In the genomic region with DNA sequence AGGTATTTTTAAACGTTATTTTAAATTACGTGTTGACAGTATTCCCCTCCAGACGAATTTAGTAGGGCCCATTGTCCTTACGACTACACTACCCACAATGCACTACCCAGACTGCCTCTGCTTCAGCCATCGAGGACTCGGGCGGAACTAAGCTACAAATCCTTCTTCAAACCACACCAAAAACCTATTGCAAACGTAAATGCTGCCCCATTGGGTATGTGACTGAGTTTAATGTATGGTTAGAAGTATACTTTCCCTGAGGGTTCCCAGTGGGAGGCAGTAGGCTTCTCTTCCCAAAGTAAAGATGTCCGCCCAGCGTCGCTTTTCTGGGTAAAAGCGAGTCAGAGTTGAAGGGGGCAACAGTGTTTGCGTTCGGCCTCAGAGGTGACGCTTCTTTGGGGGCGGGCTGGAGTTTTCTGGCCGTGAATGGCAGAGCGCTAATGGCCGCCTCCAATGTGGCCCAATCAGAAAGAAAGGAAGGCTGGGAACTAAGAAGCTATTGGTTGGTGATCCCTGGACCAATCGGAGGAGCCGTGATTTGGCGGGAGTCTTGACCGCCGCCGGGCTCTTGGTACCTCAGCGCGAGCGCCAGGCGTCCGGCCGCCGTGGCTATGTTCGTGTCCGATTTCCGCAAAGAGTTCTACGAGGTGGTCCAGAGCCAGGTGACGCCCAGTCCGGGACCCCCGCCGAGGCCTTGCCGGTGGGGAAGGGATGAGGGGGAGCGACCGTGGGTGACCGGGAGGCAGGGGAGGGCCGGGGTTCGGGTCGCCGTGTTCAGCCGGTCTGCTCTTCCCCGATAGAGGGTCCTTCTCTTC, we compare ENCODE assay signal across 1 cellular context.
A peak's percentile ranks its signal among the peaks of the same experiment; 100 is the strongest.
TF ChIP-seq lines count a peak whose summit lies in the region.

A gene with protein sequence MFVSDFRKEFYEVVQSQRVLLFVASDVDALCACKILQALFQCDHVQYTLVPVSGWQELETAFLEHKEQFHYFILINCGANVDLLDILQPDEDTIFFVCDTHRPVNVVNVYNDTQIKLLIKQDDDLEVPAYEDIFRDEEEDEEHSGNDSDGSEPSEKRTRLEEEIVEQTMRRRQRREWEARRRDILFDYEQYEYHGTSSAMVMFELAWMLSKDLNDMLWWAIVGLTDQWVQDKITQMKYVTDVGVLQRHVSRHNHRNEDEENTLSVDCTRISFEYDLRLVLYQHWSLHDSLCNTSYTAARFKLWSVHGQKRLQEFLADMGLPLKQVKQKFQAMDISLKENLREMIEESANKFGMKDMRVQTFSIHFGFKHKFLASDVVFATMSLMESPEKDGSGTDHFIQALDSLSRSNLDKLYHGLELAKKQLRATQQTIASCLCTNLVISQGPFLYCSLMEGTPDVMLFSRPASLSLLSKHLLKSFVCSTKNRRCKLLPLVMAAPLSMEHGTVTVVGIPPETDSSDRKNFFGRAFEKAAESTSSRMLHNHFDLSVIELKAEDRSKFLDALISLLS (plus strand): TSS at position 563 of the 815 bp plus-strand sequence. CDS start 49 bp downstream, at position 612.

TF ChIP-seq in K562, 482 proteins besides CTCF, POLR2A, EP300 and RAD21 (continued from another document and continues in another):
- TF ChIP-seq, protein P1, sequence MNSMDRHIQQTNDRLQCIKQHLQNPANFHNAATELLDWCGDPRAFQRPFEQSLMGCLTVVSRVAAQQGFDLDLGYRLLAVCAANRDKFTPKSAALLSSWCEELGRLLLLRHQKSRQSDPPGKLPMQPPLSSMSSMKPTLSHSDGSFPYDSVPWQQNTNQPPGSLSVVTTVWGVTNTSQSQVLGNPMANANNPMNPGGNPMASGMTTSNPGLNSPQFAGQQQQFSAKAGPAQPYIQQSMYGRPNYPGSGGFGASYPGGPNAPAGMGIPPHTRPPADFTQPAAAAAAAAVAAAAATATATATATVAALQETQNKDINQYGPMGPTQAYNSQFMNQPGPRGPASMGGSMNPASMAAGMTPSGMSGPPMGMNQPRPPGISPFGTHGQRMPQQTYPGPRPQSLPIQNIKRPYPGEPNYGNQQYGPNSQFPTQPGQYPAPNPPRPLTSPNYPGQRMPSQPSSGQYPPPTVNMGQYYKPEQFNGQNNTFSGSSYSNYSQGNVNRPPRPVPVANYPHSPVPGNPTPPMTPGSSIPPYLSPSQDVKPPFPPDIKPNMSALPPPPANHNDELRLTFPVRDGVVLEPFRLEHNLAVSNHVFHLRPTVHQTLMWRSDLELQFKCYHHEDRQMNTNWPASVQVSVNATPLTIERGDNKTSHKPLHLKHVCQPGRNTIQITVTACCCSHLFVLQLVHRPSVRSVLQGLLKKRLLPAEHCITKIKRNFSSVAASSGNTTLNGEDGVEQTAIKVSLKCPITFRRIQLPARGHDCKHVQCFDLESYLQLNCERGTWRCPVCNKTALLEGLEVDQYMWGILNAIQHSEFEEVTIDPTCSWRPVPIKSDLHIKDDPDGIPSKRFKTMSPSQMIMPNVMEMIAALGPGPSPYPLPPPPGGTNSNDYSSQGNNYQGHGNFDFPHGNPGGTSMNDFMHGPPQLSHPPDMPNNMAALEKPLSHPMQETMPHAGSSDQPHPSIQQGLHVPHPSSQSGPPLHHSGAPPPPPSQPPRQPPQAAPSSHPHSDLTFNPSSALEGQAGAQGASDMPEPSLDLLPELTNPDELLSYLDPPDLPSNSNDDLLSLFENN (IDR thresholded peaks at IDR 0.05; ENCODE audit: low read depth in 2 of 2, low read length in 2 of 2): peak in 1 of 2 experiments; percentile 72; a peak in 2 of 4 replicates
- no peak for TF ChIP-seq ZNF507 (tag; conservative IDR thresholded peaks at IDR 0.05)
- no peak for TF ChIP-seq HMBOX1 (IDR thresholded peaks at IDR 0.05)
- TF ChIP-seq NUFIP1 (IDR thresholded peaks at IDR 0.05; ENCODE audit: partially characterized antibody): no peak
- TF ChIP-seq BRD9 (IDR thresholded peaks at IDR 0.05; ENCODE audit: low read depth, partially characterized antibody): no peak
- no peak for TF ChIP-seq NONO (IDR thresholded peaks at IDR 0.05; ENCODE audit: low read depth in 2 of 2, low read length in 1 of 2)
- no peak for TF ChIP-seq CEBPG (CRISPR knock-in tag; IDR thresholded peaks at IDR 0.05)
- no peak for TF ChIP-seq CEBPG (tag; conservative IDR thresholded peaks at IDR 0.05 in 1 of 2, IDR thresholded peaks at IDR 0.05 in 1 of 2)
- TF ChIP-seq ZNF133 (CRISPR knock-in tag; IDR thresholded peaks at IDR 0.05): peak; percentile 52; the same call in 1 of the 2 replicates
- TF ChIP-seq GATA2 (CRISPR knock-in tag; IDR thresholded peaks at IDR 0.05): no peak
- TF ChIP-seq PRPF4 (IDR thresholded peaks at IDR 0.05; ENCODE audit: insufficient read depth, low read depth, low read length, poor library complexity, severe bottlenecking): peak; percentile 17
- TF ChIP-seq HOXB6 (CRISPR knock-in tag; IDR thresholded peaks at IDR 0.05; ENCODE audit: borderline replicate concordance): peak; percentile 93; the same call in 1 of the 2 replicates
- no peak for TF ChIP-seq CTBP1 (IDR thresholded peaks at IDR 0.05; ENCODE audit: borderline replicate concordance)
- TF ChIP-seq, protein P2, sequence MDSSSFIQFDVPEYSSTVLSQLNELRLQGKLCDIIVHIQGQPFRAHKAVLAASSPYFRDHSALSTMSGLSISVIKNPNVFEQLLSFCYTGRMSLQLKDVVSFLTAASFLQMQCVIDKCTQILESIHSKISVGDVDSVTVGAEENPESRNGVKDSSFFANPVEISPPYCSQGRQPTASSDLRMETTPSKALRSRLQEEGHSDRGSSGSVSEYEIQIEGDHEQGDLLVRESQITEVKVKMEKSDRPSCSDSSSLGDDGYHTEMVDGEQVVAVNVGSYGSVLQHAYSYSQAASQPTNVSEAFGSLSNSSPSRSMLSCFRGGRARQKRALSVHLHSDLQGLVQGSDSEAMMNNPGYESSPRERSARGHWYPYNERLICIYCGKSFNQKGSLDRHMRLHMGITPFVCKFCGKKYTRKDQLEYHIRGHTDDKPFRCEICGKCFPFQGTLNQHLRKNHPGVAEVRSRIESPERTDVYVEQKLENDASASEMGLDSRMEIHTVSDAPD (CRISPR knock-in tag; IDR thresholded peaks at IDR 0.05): no peak
- peak; percentile 96 for TF ChIP-seq ZNF311 (CRISPR knock-in tag; IDR thresholded peaks at IDR 0.05)
- no peak; the same call in 1 of the 2 replicates for TF ChIP-seq NFE2L1 (tag; IDR thresholded peaks at IDR 0.05; ENCODE audit: borderline replicate concordance, low read depth)
- peak; percentile 87 for TF ChIP-seq TAF7 (tag; IDR thresholded peaks at IDR 0.05)
- TF ChIP-seq OTX1 (CRISPR knock-in tag; IDR thresholded peaks at IDR 0.05): peak; percentile 98
- TF ChIP-seq POLR2G (IDR thresholded peaks at IDR 0.05; ENCODE audit: low read depth, low read length): peak; percentile 99
- no peak for TF ChIP-seq FOXK2 (conservative IDR thresholded peaks at IDR 0.05 in 1 of 2, IDR thresholded peaks at IDR 0.05 in 1 of 2; ENCODE audit: low read depth in 2 of 2)
- no peak for TF ChIP-seq STAG1 (CRISPR knock-in tag; IDR thresholded peaks at IDR 0.05; ENCODE audit: borderline replicate concordance)
- peak; percentile 88; the same call in 1 of the 2 replicates for TF ChIP-seq ZNF57 (CRISPR knock-in tag; IDR thresholded peaks at IDR 0.05)
- TF ChIP-seq FOXA3 (CRISPR knock-in tag; conservative IDR thresholded peaks at IDR 0.05 in 1 of 2, IDR thresholded peaks at IDR 0.05 in 1 of 2): peak in 1 of 2 experiments; percentile 86; a peak in 2 of 4 replicates
- TF ChIP-seq ZBTB7A (IDR thresholded peaks at IDR 0.05; ENCODE audit: borderline replicate concordance, control insufficient read depth, low read depth, low read length): no peak
- no peak for TF ChIP-seq THAP7 (CRISPR knock-in tag; IDR thresholded peaks at IDR 0.05)
- peak; percentile 37; the same call in 1 of the 2 replicates for TF ChIP-seq MAFG (tag; conservative IDR thresholded peaks at IDR 0.05)
- TF ChIP-seq BRF1 (IDR thresholded peaks at IDR 0.05; ENCODE audit: borderline replicate concordance, extremely low read depth, insufficient read length): no peak
- TF ChIP-seq ZNF583 (CRISPR knock-in tag; IDR thresholded peaks at IDR 0.05): peak; percentile 98
- TF ChIP-seq THRAP3 (IDR thresholded peaks at IDR 0.05; ENCODE audit: borderline replicate concordance): no peak
- TF ChIP-seq GTF3C2 (IDR thresholded peaks at IDR 0.05; ENCODE audit: borderline replicate concordance, extremely low read depth, insufficient read length): no peak
- no peak for TF ChIP-seq ESRRA (IDR thresholded peaks at IDR 0.05; ENCODE audit: borderline replicate concordance, low read depth)
- TF ChIP-seq ZNF174 (CRISPR knock-in tag; IDR thresholded peaks at IDR 0.05): no peak; the same call in 1 of the 2 replicates
- TF ChIP-seq ARID1B (IDR thresholded peaks at IDR 0.05): no peak
- peak; percentile 90 for TF ChIP-seq ZNF239 (CRISPR knock-in tag; IDR thresholded peaks at IDR 0.05)
- TF ChIP-seq DPF2 (IDR thresholded peaks at IDR 0.05): no peak
- TF ChIP-seq ZNF589 (CRISPR knock-in tag; IDR thresholded peaks at IDR 0.05; ENCODE audit: low read depth): no peak
- no peak for TF ChIP-seq GATAD2A (IDR thresholded peaks at IDR 0.05)
- no peak for TF ChIP-seq ZNF184 (CRISPR knock-in tag; IDR thresholded peaks at IDR 0.05)
- no peak for TF ChIP-seq NRF1 (conservative IDR thresholded peaks at IDR 0.05 in 1 of 2, IDR thresholded peaks at IDR 0.05 in 1 of 2)
- peak; percentile 71 to 88; a peak in 3 of 4 replicates for TF ChIP-seq SRF (CRISPR knock-in tag; IDR thresholded peaks at IDR 0.05)
- no peak for TF ChIP-seq CBX5 (IDR thresholded peaks at IDR 0.05; ENCODE audit: borderline replicate concordance, low read depth)
- TF ChIP-seq MBD1 (CRISPR knock-in tag; IDR thresholded peaks at IDR 0.05): no peak
- no peak for TF ChIP-seq ZNF263 (CRISPR knock-in tag; IDR thresholded peaks at IDR 0.05; ENCODE audit: borderline replicate concordance)
- no peak for TF ChIP-seq ZHX1 (conservative IDR thresholded peaks at IDR 0.05; ENCODE audit: low read length)
- 0 out of 2 replicates have a peak, but pooled peaks have one; percentile 7 for TF ChIP-seq ZNF696 (CRISPR knock-in tag; conservative IDR thresholded peaks at IDR 0.05)
- TF ChIP-seq TAF1 (IDR thresholded peaks at IDR 0.05; ENCODE audit: control insufficient read depth, extremely low read depth, insufficient read depth, low read length, severe bottlenecking): no peak
- TF ChIP-seq TSC22D4 (tag; IDR thresholded peaks at IDR 0.05): no peak
- no peak for TF ChIP-seq MCM7 (IDR thresholded peaks at IDR 0.05)
